In genomic region chr7:149561072-149561471, GRCh38 we compare ENCODE assay signal across 13 cellular contexts.
"Had no signal": no experiment of that assay in that cellular context is flagged by ENCODE, and none has a peak within 500 bp of the region (broad histone marks: within the 10 kb centered on the region; RNA-seq: fewer than 3 reads in every experiment).

No MANE protein-coding gene starts in this region.

- DNase-seq: activated CD4-positive, alpha-beta memory T cell treated with anti-CD3 and anti-CD28 coated beads for 36 hours; activated CD4-positive, alpha-beta T cell treated with anti-CD3 and anti-CD28 coated beads for 1 hour; activated CD8-positive, alpha-beta memory T cell treated with anti-CD3 and anti-CD28 coated beads, Interleukin-2, amount 50 U/mL, for 4 hours; activated naive CD4-positive, alpha-beta T cell treated with Interleukin-2 at 50 U/mL for 16 hours; effector CD8-positive, alpha-beta T cell; left ventricle myocardium superior had no signal

- H3K4me1 ChIP-seq: tibial nerve had no signal

- H3K27ac Mint-ChIP-seq: activated CD4-positive, alpha-beta memory T cell treated with anti-CD3 and anti-CD28 coated beads for 36 hours; activated T-helper 1 cell treated with anti-CD3 and anti-CD28 coated beads, Interleukin-12 subunit alpha, Interleukin-12 subunit beta, Interleukin-2, Interleukin-4 antibody, amounts not matched to agents 30 ng/mL and 10 ng/mL and 1 ng/mL, durations not matched to agents 14 hours and 24 hours and 36 hours had no signal

- H2AFZ ChIP-seq: hepatocyte had no signal

- ATAC-seq: gastroesophageal sphincter, left ventricle myocardium superior had no signal

- H3K4me2 ChIP-seq: hepatocyte had no signal

- H3K4me3 Mint-ChIP-seq: activated CD4-positive, alpha-beta memory T cell treated with anti-CD3 and anti-CD28 coated beads for 36 hours; activated T-helper 1 cell treated with anti-CD3 and anti-CD28 coated beads, Interleukin-12 subunit alpha, Interleukin-12 subunit beta, Interleukin-2, Interleukin-4 antibody, amounts not matched to agents 30 ng/mL and 10 ng/mL and 1 ng/mL, durations not matched to agents 14 hours and 24 hours and 36 hours had no signal

- H3K9me3 Mint-ChIP-seq: activated CD4-positive, alpha-beta memory T cell treated with anti-CD3 and anti-CD28 coated beads for 36 hours; activated T-helper 1 cell treated with anti-CD3 and anti-CD28 coated beads, Interleukin-12 subunit alpha, Interleukin-12 subunit beta, Interleukin-2, Interleukin-4 antibody, amounts not matched to agents 30 ng/mL and 10 ng/mL and 1 ng/mL, durations not matched to agents 14 hours and 24 hours and 36 hours had no signal

- H3K4me3 ChIP-seq: cardiac muscle cell, coronary artery, gastroesophageal sphincter, hepatocyte, skin epidermis, tibial nerve had no signal

- H3K27me3 Mint-ChIP-seq: activated CD4-positive, alpha-beta memory T cell treated with anti-CD3 and anti-CD28 coated beads for 36 hours had no signal

- H3K27ac ChIP-seq: cardiac muscle cell, coronary artery, gastroesophageal sphincter, hepatocyte, tibial nerve had no signal

- H3K27me3 ChIP-seq: cardiac muscle cell, gastroesophageal sphincter, hepatocyte, tibial nerve had no signal
